2 cellular contexts compared by ENCODE assay signal in genomic region chr21:39334611-39335010, GRCh38.
TF ChIP-seq lines count a peak whose summit lies in the region.

No MANE protein-coding gene starts in this region.

TF ChIP-seq in HEK293, 187 proteins besides CTCF, POLR2A, EP300 and RAD21:
- TF ChIP-seq INSM2 (tag by site-specific recombination; IDR thresholded peaks at IDR 0.05) (no peak), ZNF558 (tag by site-specific recombination; IDR thresholded peaks at IDR 0.05) (no peak), ZNF624 (tag by site-specific recombination; IDR thresholded peaks at IDR 0.05) (no peak), ZNF146 (tag by site-specific recombination; IDR thresholded peaks at IDR 0.05) (peak; percentile 83), ZNF777 (tag by site-specific recombination; IDR thresholded peaks at IDR 0.05; ENCODE audit: borderline replicate concordance) (no peak)

TF ChIP-seq in K562, 482 proteins besides CTCF, POLR2A, EP300 and RAD21:
- no peak for TF ChIP-seq HINFP (tag; conservative IDR thresholded peaks at IDR 0.05; ENCODE audit: low read depth)
- 0 out of 2 replicates have a peak, but pooled peaks have one; percentile 6 for TF ChIP-seq BCOR (IDR thresholded peaks at IDR 0.05)
- TF ChIP-seq ZNF146 (CRISPR knock-in tag; IDR thresholded peaks at IDR 0.05; ENCODE audit: unreplicated experiment), result peak; percentile 94
- TF ChIP-seq BCLAF1 (IDR thresholded peaks at IDR 0.05; ENCODE audit: borderline replicate concordance in 1 of 2, control insufficient read depth in 1 of 2, low read depth in 2 of 2, low read length in 1 of 2), result no peak
- TF ChIP-seq RCOR1 (IDR thresholded peaks at IDR 0.05; ENCODE audit: borderline replicate concordance in 1 of 2, low read depth in 2 of 2, low read length in 2 of 2), result 0 out of 4 replicates have a peak, but pooled peaks of 1 of the 2 experiments have one; percentile 21
